ENCODE assay signal across 9 cellular contexts in genomic region chr1:27367160-27367650, GRCh38. TPM values are rescaled to one million over a fixed set of nuclear protein-coding genes. Genes with fewer than 3 reads are reported as not detected.
DNase-seq lines count a peak whose midpoint lies in the region; ATAC-seq, FAIRE-seq and TF ChIP-seq lines count a peak whose summit lies in the region.
"Had no signal": no experiment of that assay in that cellular context is flagged by ENCODE, and none has a peak within 500 bp of the region (broad histone marks: within the 10 kb centered on the region; RNA-seq: fewer than 3 reads in every experiment).

No MANE protein-coding gene starts in this region.

- FAIRE-seq in keratinocyte (lab: Jason Lieb, UNC): no peak
- FAIRE-seq in frontal cortex (lab: Jason Lieb, UNC): no peak

- intact Hi-C loops in adrenal gland (cut with DNase I): no loop called here
- intact Hi-C loops in stomach (cut with DNase I; ENCODE audit: low total_unique reads): no loop called here

- H3K9ac ChIP-seq in Karpas-422 (ENCODE audit: low read length): peak overlapping the region; percentile 79
- peak overlapping the region; percentile 88 for H3K9ac ChIP-seq in keratinocyte (ENCODE audit: control insufficient read depth, extremely low read depth, insufficient read depth, low read length)

- no peaks in the 10 kb centered on the region for H3K79me2 ChIP-seq in Karpas-422 (ENCODE audit: low read length)
- peaks cover 12% of the 10 kb centered on the region for H3K79me2 ChIP-seq in keratinocyte (ENCODE audit: control insufficient read depth, insufficient read depth, low read length)

- dilution Hi-C loops in keratinocyte (cut with MboI; ENCODE audit: extremely low pct_ligation_motif_present, low sequenced_read_pairs): no loop called here

- H3K4me2 ChIP-seq in Karpas-422 (ENCODE audit: low read depth, low read length, poor library complexity, severe bottlenecking) (peak overlapping the region; percentile 100), keratinocyte (ENCODE audit: control insufficient read depth, extremely low read depth, insufficient read depth, low read depth, low read length) (peak overlapping the region; percentile 86)

- DNase-seq in Karpas-422: no peak
- no peak for DNase-seq in adrenal gland
- no peak for DNase-seq in keratinocyte (ENCODE audit: low read depth, low spot score)
- no peak for DNase-seq in stomach
- no peak for DNase-seq in NCI-H226
- DNase-seq in hippocampal formation (lab: John Stamatoyannopoulos, UW): no peak
- no peak for DNase-seq in frontal cortex (ENCODE audit: low spot score in 2 of 2)

- TF ChIP-seq POLR2A in adrenal gland (IDR thresholded peaks at IDR 0.05) (no peak), stomach (IDR thresholded peaks at IDR 0.05) (no peak)

- H3K27ac ChIP-seq in Karpas-422 (ENCODE audit: low read length) (no peak overlapping the region), adrenal gland (peak overlapping the region in 4 of 5 donors; percentile 87 to 95 (median 92)), keratinocyte (ENCODE audit: control insufficient read depth, insufficient read depth, low read length) (peak overlapping the region; percentile 91), stomach (peak overlapping the region; percentile 87 to 98 (median 96))

- peak overlapping the region; percentile 82; the same call in 1 of the 2 replicates for H3K4me3 ChIP-seq in Karpas-422 (ENCODE audit: low read length)
- H3K4me3 ChIP-seq in adrenal gland: peak overlapping the region in 2 of 4 donors; percentile 39 to 90
- peak overlapping the region in 2 of 3 experiments; percentile 82 to 89 for H3K4me3 ChIP-seq in keratinocyte (ENCODE audit: control insufficient read depth in 2 of 3, extremely low read depth in 1 of 3, insufficient read depth in 2 of 3, low read depth in 1 of 3, low read length in 3 of 3)
- H3K4me3 ChIP-seq in stomach: peak overlapping the region; percentile 56 to 81 (median 76)

- TF ChIP-seq CTCF in adrenal gland (IDR thresholded peaks at IDR 0.05) (no peak), keratinocyte (optimal IDR thresholded peaks at IDR 0.05 in 1 of 3, IDR thresholded peaks at IDR 0.05 in 1 of 3, conservative IDR thresholded peaks at IDR 0.05 in 1 of 3; ENCODE audit: extremely low read depth in 1 of 3, insufficient read depth in 2 of 3, low read length in 3 of 3) (no peak), stomach (IDR thresholded peaks at IDR 0.05) (no peak)

- whole genome bisulfite sequencing in adrenal gland, 4 donors: 23 to 43% (median 37%) methylated on average over 4 to 8 of the region's 8 CpGs
- WGBS in stomach, 5 donors: 9 to 40% (median 30%) methylated on average over 3 to 8 of the region's 8 CpGs

- H3K27me3 ChIP-seq in Karpas-422 (ENCODE audit: low read length): no peaks in the 10 kb centered on the region
- no peaks in the 10 kb centered on the region for H3K27me3 ChIP-seq in adrenal gland
- H3K27me3 ChIP-seq in keratinocyte (ENCODE audit: control insufficient read depth, extremely low read depth, insufficient read depth, low read length): no peaks in the 10 kb centered on the region
- no peaks in the 10 kb centered on the region for H3K27me3 ChIP-seq in stomach

- H3K9me1 ChIP-seq in keratinocyte (ENCODE audit: control insufficient read depth, extremely low read depth, insufficient read depth, low read length): no peaks in the 10 kb centered on the region

- H3K9me3 ChIP-seq in Karpas-422 (ENCODE audit: low read length) (no peaks in the 10 kb centered on the region), adrenal gland (replicated peaks in 1 of 3) (no peaks in the 10 kb centered on the region), keratinocyte (ENCODE audit: control insufficient read depth, low read depth, low read length) (no peaks in the 10 kb centered on the region), stomach (no peaks in the 10 kb centered on the region)

- TF ChIP-seq EP300 in stomach (IDR thresholded peaks at IDR 0.05): no peak

- peaks cover 19% of the 10 kb centered on the region for H3K4me1 ChIP-seq in Karpas-422 (ENCODE audit: low read length)
- H3K4me1 ChIP-seq in adrenal gland (replicated peaks in 1 of 2): peaks cover 6 to 23% of the 10 kb centered on the region in 2 donors
- peaks cover 33% of the 10 kb centered on the region for H3K4me1 ChIP-seq in keratinocyte (ENCODE audit: control insufficient read depth, extremely low read depth, insufficient read depth, low read length)
- peaks cover 31 to 55% (median 37%) of the 10 kb centered on the region in 4 donors for H3K4me1 ChIP-seq in stomach

- no peaks in the 10 kb centered on the region for H3K9me2 ChIP-seq in Karpas-422 (replicated peaks; ENCODE audit: insufficient read depth, low read length)

- H3K36me3 ChIP-seq in Karpas-422 (ENCODE audit: insufficient read depth, low read length) (no peaks in the 10 kb centered on the region), adrenal gland (replicated peaks in 1 of 2) (peaks cover 0 to 24% of the 10 kb centered on the region in 2 donors), keratinocyte (ENCODE audit: control insufficient read depth in 2 of 2, extremely low read depth in 1 of 2, insufficient read depth in 2 of 2, low read length in 2 of 2) (peaks cover 8 to 10% of the 10 kb centered on the region in 2 experiments), stomach (peaks cover 17 to 25% (median 21%) of the 10 kb centered on the region in 4 donors)

- H4K20me1 ChIP-seq in Karpas-422 (ENCODE audit: insufficient read depth, low read depth, low read length) (no peaks in the 10 kb centered on the region), keratinocyte (ENCODE audit: control insufficient read depth, extremely low read depth, insufficient read depth, low read length) (no peaks in the 10 kb centered on the region)

- peak overlapping the region; percentile 94; the same call in 1 of the 2 replicates for H2AFZ ChIP-seq in Karpas-422 (ENCODE audit: low read length)
- H2AFZ ChIP-seq in keratinocyte (ENCODE audit: control insufficient read depth, low read length): peak overlapping the region; percentile 76

- no peak for ATAC-seq in GM21825 (IDR thresholded peaks at IDR 0.05; ENCODE audit: unreplicated experiment)

RNA-seq across cellular contexts. Expression of gene MAP3K6, which starts 0.4 kb away (rescaled TPM):
- total RNA-seq in Karpas-422 (2014; rRNA removed; shearing (Covaris generic); ENCODE audit: low replicate concordance): 3.0 and 5.2 TPM in 2 replicates
- 10 to 100 TPM; 10.5 to 48.2 (median 26.6) TPM for total RNA-seq in adrenal gland
- 100 to 1,000 TPM in 1 of 3 donors, 10 to 100 TPM in 2; 14.2 to 136 (median 83.9) TPM for polyA plus RNA-seq in adrenal gland
- polyA plus RNA-seq in keratinocyte: 13.4 to 19.3 TPM (median 16.7 TPM) in 3 replicates
- polyA plus RNA-seq in keratinocyte (2011; ENCODE audit: low read depth): 38.7 TPM
- 6.8 and 10.8 TPM in 2 replicates for polyA plus RNA-seq in keratinocyte (2011; cell fraction: cytosol; rRNA removed)
- 40.2 and 58.7 TPM in 2 replicates for polyA plus RNA-seq in keratinocyte (2011; cell fraction: nucleus; rRNA removed)
- polyA plus RNA-seq in keratinocyte (2012; ENCODE audit: low replicate concordance): 33.3 and 36.1 TPM in 2 replicates
- polyA minus RNA-seq in keratinocyte: 18.5 to 49.4 TPM (median 19.1 TPM) in 3 replicates
- 18.6 TPM for polyA minus RNA-seq in keratinocyte (2011; cell fraction: cytosol; rRNA and poly(A)+ RNA removed)
- polyA minus RNA-seq in keratinocyte (2011; cell fraction: nucleus; rRNA and poly(A)+ RNA removed): 24.6 and 25.2 TPM in 2 replicates
- total RNA-seq in stomach: 10 to 100 TPM; 11.6 to 38.5 (median 25.8) TPM
- polyA plus RNA-seq in stomach: 100 to 1,000 TPM in 1 of 3 donors, 10 to 100 TPM in 2; 43.4 to 110 (median 48.0) TPM
- total RNA-seq in frontal cortex: 0.82 TPM

RNA-seq across cellular contexts. Expression of gene FCN3, which starts 7.4 kb away (rescaled TPM):
- not detected in 2 replicates for total RNA-seq in Karpas-422 (2014; rRNA removed; shearing (Covaris generic); ENCODE audit: low replicate concordance)
- 10 to 100 TPM; 14.8 to 83.3 (median 44.8) TPM for total RNA-seq in adrenal gland
- 10 to 100 TPM; 17.0 to 72.8 (median 23.2) TPM for polyA plus RNA-seq in adrenal gland
- 0.08 TPM in 1 of 3 replicates, not detected in the others for polyA plus RNA-seq in keratinocyte
- not detected for polyA plus RNA-seq in keratinocyte (2011; ENCODE audit: low read depth)
- polyA plus RNA-seq in keratinocyte (2011; cell fraction: cytosol; rRNA removed): not detected in 2 replicates
- 0.20 and 0.31 TPM in 2 replicates for polyA plus RNA-seq in keratinocyte (2011; cell fraction: nucleus; rRNA removed)
- polyA plus RNA-seq in keratinocyte (2012; ENCODE audit: low replicate concordance): 0.39 TPM in 1 of 2 replicates, not detected in the other
- polyA minus RNA-seq in keratinocyte: 0.22 TPM in 1 of 3 replicates, not detected in the others
- polyA minus RNA-seq in keratinocyte (2011; cell fraction: cytosol; rRNA and poly(A)+ RNA removed): not detected
- polyA minus RNA-seq in keratinocyte (2011; cell fraction: nucleus; rRNA and poly(A)+ RNA removed): not detected in 2 replicates
- 10 to 100 TPM in 1 of 5 donors, 1 to 10 TPM in 1, under 1 TPM in 1, not detected in 2; 0.55 to 15.2 (median 2.8) TPM for total RNA-seq in stomach
- 10 to 100 TPM in 1 of 3 donors, 1 to 10 TPM in 2; 4.1 to 10.8 (median 5.0) TPM for polyA plus RNA-seq in stomach
- not detected for total RNA-seq in frontal cortex
- total RNA-seq: SK-MEL-5 had no signal

RNA-seq across cellular contexts. Expression of gene CD164L2, which starts 15.9 kb away (rescaled TPM):
- total RNA-seq in Karpas-422 (2014; rRNA removed; shearing (Covaris generic); ENCODE audit: low replicate concordance): 0.22 TPM in 1 of 2 replicates, not detected in the other
- total RNA-seq in adrenal gland (1 to 10 TPM in 1 of 8 donors, under 1 TPM in 2, not detected in 5; 0.18 to 2.6 (median 0.65) TPM), stomach (not detected), frontal cortex (not detected)
- polyA plus RNA-seq in adrenal gland (under 1 TPM in 2 of 3 donors, not detected in 1; 0.13 to 0.16 TPM), keratinocyte (2.6 to 5.9 TPM (median 2.7 TPM) in 3 replicates), stomach (1 to 10 TPM in 2 of 3 donors, not detected in 1; 1.5 to 8.7 TPM)
- polyA plus RNA-seq in keratinocyte (2011; ENCODE audit: low read depth): 1.1 TPM
- 0.95 and 2.5 TPM in 2 replicates for polyA plus RNA-seq in keratinocyte (2011; cell fraction: cytosol; rRNA removed)
- polyA plus RNA-seq in keratinocyte (2011; cell fraction: nucleus; rRNA removed): 6.5 and 8.5 TPM in 2 replicates
- polyA plus RNA-seq in keratinocyte (2012; ENCODE audit: low replicate concordance): 3.7 and 6.7 TPM in 2 replicates
- 1.4 to 4.5 TPM (median 1.7 TPM) in 3 replicates for polyA minus RNA-seq in keratinocyte
- polyA minus RNA-seq in keratinocyte (2011; cell fraction: cytosol; rRNA and poly(A)+ RNA removed): not detected
- 0.39 and 1.3 TPM in 2 replicates for polyA minus RNA-seq in keratinocyte (2011; cell fraction: nucleus; rRNA and poly(A)+ RNA removed)
- total RNA-seq: SK-MEL-5 had no signal

RNA-seq across cellular contexts. Expression of gene GPR3, which starts 25.2 kb away (rescaled TPM):
- 3.6 and 3.7 TPM in 2 replicates for total RNA-seq in Karpas-422 (2014; rRNA removed; shearing (Covaris generic); ENCODE audit: low replicate concordance)
- total RNA-seq in adrenal gland (1 to 10 TPM in 2 of 8 donors, under 1 TPM in 1, not detected in 5; 0.19 to 2.0 (median 1.1) TPM), stomach (under 1 TPM in 2 of 5 donors, not detected in 3; 0.18 to 0.43 TPM), frontal cortex (0.41 TPM)
- polyA plus RNA-seq in adrenal gland (1 to 10 TPM in 1 of 3 donors, under 1 TPM in 2; 0.40 to 1.0 (median 0.64) TPM), keratinocyte (0.94 to 2.5 TPM (median 1.4 TPM) in 3 replicates), stomach (under 1 TPM in 2 of 3 donors, not detected in 1; 0.25 to 0.30 TPM)
- not detected for polyA plus RNA-seq in keratinocyte (2011; ENCODE audit: low read depth)
- 1.2 and 1.5 TPM in 2 replicates for polyA plus RNA-seq in keratinocyte (2011; cell fraction: cytosol; rRNA removed)
- 2.1 and 2.7 TPM in 2 replicates for polyA plus RNA-seq in keratinocyte (2011; cell fraction: nucleus; rRNA removed)
- 0.41 and 1.6 TPM in 2 replicates for polyA plus RNA-seq in keratinocyte (2012; ENCODE audit: low replicate concordance)
- 0.59 to 2.7 TPM (median 1.2 TPM) in 3 replicates for polyA minus RNA-seq in keratinocyte
- 2.7 TPM for polyA minus RNA-seq in keratinocyte (2011; cell fraction: cytosol; rRNA and poly(A)+ RNA removed)
- polyA minus RNA-seq in keratinocyte (2011; cell fraction: nucleus; rRNA and poly(A)+ RNA removed): 0.74 and 1.2 TPM in 2 replicates

RNA-seq across cellular contexts. Expression of gene SYTL1, which starts 25.4 kb away (rescaled TPM):
- total RNA-seq in Karpas-422 (2014; rRNA removed; shearing (Covaris generic); ENCODE audit: low replicate concordance): 35.6 and 119 TPM in 2 replicates
- 1 to 10 TPM in 3 of 8 donors, under 1 TPM in 4, not detected in 1; 0.43 to 2.0 (median 0.99) TPM for total RNA-seq in adrenal gland
- polyA plus RNA-seq in adrenal gland: 10 to 100 TPM in 1 of 3 donors, 1 to 10 TPM in 1, not detected in 1; 3.0 to 10.9 TPM
- 15.5 to 34.0 TPM (median 15.6 TPM) in 3 replicates for polyA plus RNA-seq in keratinocyte
- 29.4 TPM for polyA plus RNA-seq in keratinocyte (2011; ENCODE audit: low read depth)
- 5.3 and 15.1 TPM in 2 replicates for polyA plus RNA-seq in keratinocyte (2011; cell fraction: cytosol; rRNA removed)
- polyA plus RNA-seq in keratinocyte (2011; cell fraction: nucleus; rRNA removed): 87.0 and 125 TPM in 2 replicates
- polyA plus RNA-seq in keratinocyte (2012; ENCODE audit: low replicate concordance): 16.6 and 45.8 TPM in 2 replicates
- polyA minus RNA-seq in keratinocyte: 6.7 to 17.0 TPM (median 14.7 TPM) in 3 replicates
- 18.2 TPM for polyA minus RNA-seq in keratinocyte (2011; cell fraction: cytosol; rRNA and poly(A)+ RNA removed)
- 17.2 and 18.4 TPM in 2 replicates for polyA minus RNA-seq in keratinocyte (2011; cell fraction: nucleus; rRNA and poly(A)+ RNA removed)
- 10 to 100 TPM; 15.6 to 65.1 (median 23.2) TPM for total RNA-seq in stomach
- 100 to 1,000 TPM in 2 of 3 donors, 10 to 100 TPM in 1; 78.5 to 222 (median 137) TPM for polyA plus RNA-seq in stomach
- not detected for total RNA-seq in frontal cortex
- total RNA-seq: SK-MEL-5 had no signal
